ENCODE assay signal across 11 cellular contexts in genomic region chr16:27779719-27780161, GRCh38.
DNase-seq lines count a peak whose midpoint lies in the region; ATAC-seq, FAIRE-seq and TF ChIP-seq lines count a peak whose summit lies in the region.
"Had no signal": no experiment of that assay in that cellular context is flagged by ENCODE, and none has a peak within 500 bp of the region (broad histone marks: within the 10 kb centered on the region; RNA-seq: fewer than 3 reads in every experiment).

No MANE protein-coding gene starts in this region.

- in situ Hi-C loops in GM23248 (cut with MboI), result loop anchor here (25.0 kb wide), 1 partner anchor 283 kb away; the partner anchor contains the start of gene GSG1L

- peak; percentile 77 for DNase-seq in GM23248
- DNase-seq in OCI-M1 (lab: John Stamatoyannopoulos, UW), result peak; percentile 5
- DNase-seq in fibroblast of the conjunctiva (ENCODE audit: low read depth), result peak; percentile 29
- peak in 8 of 10 donors; percentile 63 to 95 (median 76) for DNase-seq in posterior cingulate gyrus
- DNase-seq in Peyer's patch, result no peak
- DNase-seq in GM12891 (ENCODE audit: insufficient read length, low spot score), result no peak
- DNase-seq: activated T-cell treated with anti-CD3 and anti-CD28 coated beads, Interleukin-2, amount 50 U/mL, for 72 hours had no signal

- no peak overlapping the region for H3K27ac ChIP-seq in GM23248
- H3K27ac ChIP-seq in Peyer's patch, result no peak overlapping the region
- H3K27ac ChIP-seq: KMS-11 had no signal

- 29 to 37% methylated on average over 21 of the region's 21 CpGs for WGBS in GM23248 (ENCODE audit: low coverage in 1 of 2, low lambda C conversion rate in 2 of 2, missing lambda C conversion rate in 2 of 2), 2 experiments

- no peak overlapping the region for H2AFZ ChIP-seq in GM23248

- no peak for TF ChIP-seq POLR2A in Peyer's patch (IDR thresholded peaks at IDR 0.05)
- no peak for TF ChIP-seq POLR2A in GM12891 (IDR thresholded peaks at IDR 0.05; ENCODE audit: low read depth, low read length)

- H3K4me2 ChIP-seq in GM23248 (ENCODE audit: unreplicated experiment), result no peak overlapping the region
- H3K4me2 ChIP-seq: KMS-11 had no signal

- H3K9ac ChIP-seq in GM23248, result no peak overlapping the region
- H3K9ac ChIP-seq: KMS-11 had no signal

- no peaks in the 10 kb centered on the region for H3K9me2 ChIP-seq in GM23248 (ENCODE audit: insufficient read depth)

- no peaks in the 10 kb centered on the region for H3K36me3 ChIP-seq in GM23248 (ENCODE audit: low read depth)
- no peaks in the 10 kb centered on the region for H3K36me3 ChIP-seq in Peyer's patch

- peaks cover 16% of the 10 kb centered on the region for H3K4me1 ChIP-seq in GM23248 (ENCODE audit: insufficient read depth)
- H3K4me1 ChIP-seq in Peyer's patch, result no peaks in the 10 kb centered on the region

- no peak for FAIRE-seq in GM12891 (lab: Jason Lieb, UNC)

- H3K27me3 ChIP-seq in GM23248 (replicated peaks; ENCODE audit: insufficient read depth), result no peaks in the 10 kb centered on the region
- no peaks in the 10 kb centered on the region for H3K27me3 ChIP-seq in Peyer's patch

- H3F3A ChIP-seq in GM23248 (ENCODE audit: insufficient read depth), result peaks cover 3% of the 10 kb centered on the region; the same call in 1 of the 2 replicates

- ATAC-seq in GM18867 (IDR thresholded peaks at IDR 0.05; ENCODE audit: unreplicated experiment) (no peak), GM21723 (IDR thresholded peaks at IDR 0.05; ENCODE audit: unreplicated experiment) (no peak)
- ATAC-seq: activated T-cell treated with anti-CD3 and anti-CD28 coated beads, Interleukin-2, amount 50 U/mL, for 72 hours; stimulated activated memory B cell treated with anti-CD40 and anti-IgM and Interleukin-4, amounts not matched to agents 10 μg/mL and 1 μg/mL and 100 μg/mL, for 72 hours had no signal

- TF ChIP-seq CTCF in Peyer's patch (IDR thresholded peaks at IDR 0.05), result no peak

- no peaks in the 10 kb centered on the region for H3K79me2 ChIP-seq in GM23248 (ENCODE audit: insufficient read depth)

- intact Hi-C loops in posterior cingulate gyrus (cut with DNase I), result loop anchor here (5.0 kb wide), 1 partner anchor 57 kb away; no protein-coding TSS in a partner anchor

- no peaks in the 10 kb centered on the region for H4K20me1 ChIP-seq in GM23248 (ENCODE audit: insufficient read depth)

- H3K9me3 ChIP-seq in GM23248 (ENCODE audit: low read depth) (no peaks in the 10 kb centered on the region), Peyer's patch (no peaks in the 10 kb centered on the region)

- no peak overlapping the region for H3K4me3 ChIP-seq in GM23248
- H3K4me3 ChIP-seq in Peyer's patch, result no peak overlapping the region

TF ChIP-seq in GM12891, 5 proteins besides CTCF, POLR2A, EP300 and RAD21:
- TF ChIP-seq PAX5 (IDR thresholded peaks at IDR 0.05; ENCODE audit: insufficient read depth, low read length, severe bottlenecking) (no peak), TAF1 (IDR thresholded peaks at IDR 0.05; ENCODE audit: low read depth, low read length) (no peak), POLR2AphosphoS5 (IDR thresholded peaks at IDR 0.05; ENCODE audit: low read depth, low read length) (no peak), POU2F2 (IDR thresholded peaks at IDR 0.05; ENCODE audit: low read depth, low read length) (no peak), SPI1 (IDR thresholded peaks at IDR 0.05; ENCODE audit: low read depth, low read length) (no peak)

Comparison
In these comparisons a context has a peak if more than half of its experiments do, and no peak if none do; other contexts are left out.
1. DNase-seq: peak in GM23248 (single experiment), OCI-M1 (single experiment), fibroblast of the conjunctiva (single experiment) and posterior cingulate gyrus (8 of 10); none in Peyer's patch (0 of 3) and GM12891 (single experiment).